Comparison of ENCODE assay signal across 23 cellular contexts in genomic region chr5:655406-655805, GRCh38.
"Had no signal": no experiment of that assay in that cellular context is flagged by ENCODE, and none has a peak within 500 bp of the region (broad histone marks: within the 10 kb centered on the region; RNA-seq: fewer than 3 reads in every experiment).

No MANE protein-coding gene starts in this region.

- H3K27me3 ChIP-seq: colonic mucosa, esophagus muscularis mucosa, foreskin keratinocyte, gastroesophageal sphincter, heart left ventricle, ovary, testis, tibial artery had no signal

- H3K4me1 ChIP-seq: colonic mucosa, esophagus muscularis mucosa, foreskin keratinocyte, gastroesophageal sphincter, heart left ventricle, testis, tibial artery had no signal

- H3K27me3 Mint-ChIP-seq: stimulated activated memory B cell treated with anti-CD40 and anti-IgM and Interleukin-4, amounts not matched to agents 10 μg/mL and 1 μg/mL and 100 μg/mL, for 72 hours; type B pancreatic cell had no signal

- H3K4me3 Mint-ChIP-seq: natural killer cell; stimulated activated memory B cell treated with anti-CD40 and anti-IgM and Interleukin-4, amounts not matched to agents 10 μg/mL and 1 μg/mL and 100 μg/mL, for 72 hours; type B pancreatic cell had no signal

- DNase-seq: colonic mucosa; dermis blood vessel endothelial cell; effector memory CD4-positive, alpha-beta T cell; foreskin keratinocyte; hippocampal formation; kidney glomerular epithelial cell; left colon; mammary epithelial cell; natural killer cell; occipital lobe; ovary; stimulated activated CD4-positive, alpha-beta T cell treated with anti-CD3 and anti-CD28 coated beads, Interleukin-2, amount 100 ng/mL, for 24 hours; stimulated activated CD4-positive, alpha-beta T cell treated with anti-CD3 and anti-CD28 coated beads, Interleukin-4, amount 100 ng/mL, for 4 hours; stimulated activated naive CD8-positive, alpha-beta T cell treated with anti-CD3 and anti-CD28 coated beads, Interleukin-15, Interleukin-2, amounts not matched to agents 100 U/mL and 50 U/mL, for 24 hours; substantia nigra; testis; tibial artery had no signal

- ATAC-seq: foreskin keratinocyte; gastroesophageal sphincter; heart left ventricle; left colon; natural killer cell; sciatic nerve; stimulated activated memory B cell treated with anti-CD40 and anti-IgM and Interleukin-4, amounts not matched to agents 10 μg/mL and 1 μg/mL and 100 μg/mL, for 72 hours; stimulated activated naive CD8-positive, alpha-beta T cell treated with anti-CD3 and anti-CD28 coated beads, Interleukin-15, Interleukin-2, amounts not matched to agents 100 U/mL and 50 U/mL, for 24 hours had no signal

- H3K9me3 Mint-ChIP-seq: natural killer cell; stimulated activated memory B cell treated with anti-CD40 and anti-IgM and Interleukin-4, amounts not matched to agents 10 μg/mL and 1 μg/mL and 100 μg/mL, for 72 hours; type B pancreatic cell had no signal

- H3K4me3 ChIP-seq: colonic mucosa, esophagus muscularis mucosa, gastroesophageal sphincter, heart left ventricle, ovary, testis, tibial artery had no signal

- H3K36me3 ChIP-seq: colonic mucosa had no signal

- H3K27ac ChIP-seq: colonic mucosa, esophagus muscularis mucosa, foreskin keratinocyte, gastroesophageal sphincter, heart left ventricle, ovary, testis, tibial artery had no signal

- H3K27ac Mint-ChIP-seq: natural killer cell; stimulated activated memory B cell treated with anti-CD40 and anti-IgM and Interleukin-4, amounts not matched to agents 10 μg/mL and 1 μg/mL and 100 μg/mL, for 72 hours; type B pancreatic cell had no signal

- H3K9me3 ChIP-seq: colonic mucosa, testis had no signal

- H3K4me1 Mint-ChIP-seq: natural killer cell; stimulated activated memory B cell treated with anti-CD40 and anti-IgM and Interleukin-4, amounts not matched to agents 10 μg/mL and 1 μg/mL and 100 μg/mL, for 72 hours had no signal
